In the genomic region with DNA sequence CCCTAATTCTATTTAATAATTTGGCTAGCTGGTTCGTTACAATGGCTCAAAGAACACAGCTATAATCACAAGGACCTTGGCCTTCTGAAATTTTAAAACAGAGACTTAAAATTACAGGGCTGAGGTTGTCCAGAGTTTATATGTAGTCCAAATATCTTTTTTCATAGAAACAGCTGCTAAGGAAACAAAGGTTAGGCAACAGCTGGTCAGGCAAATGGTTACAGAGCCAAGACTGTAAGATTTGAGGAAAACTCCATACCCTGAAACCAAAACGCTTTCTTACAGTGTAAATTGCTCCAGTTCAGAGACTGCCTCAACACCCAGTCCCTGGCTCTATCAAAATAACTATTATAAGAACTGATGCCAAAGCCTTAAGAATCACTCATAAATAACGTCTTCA, we compare ENCODE assay signal across 1 cellular context.
TF ChIP-seq lines count a peak whose summit lies in the region.

No MANE protein-coding gene starts in this region.

TF ChIP-seq in HCT116, 20 proteins besides CTCF, POLR2A, EP300 and RAD21 (continued from another document):
- TF ChIP-seq, protein P1, sequence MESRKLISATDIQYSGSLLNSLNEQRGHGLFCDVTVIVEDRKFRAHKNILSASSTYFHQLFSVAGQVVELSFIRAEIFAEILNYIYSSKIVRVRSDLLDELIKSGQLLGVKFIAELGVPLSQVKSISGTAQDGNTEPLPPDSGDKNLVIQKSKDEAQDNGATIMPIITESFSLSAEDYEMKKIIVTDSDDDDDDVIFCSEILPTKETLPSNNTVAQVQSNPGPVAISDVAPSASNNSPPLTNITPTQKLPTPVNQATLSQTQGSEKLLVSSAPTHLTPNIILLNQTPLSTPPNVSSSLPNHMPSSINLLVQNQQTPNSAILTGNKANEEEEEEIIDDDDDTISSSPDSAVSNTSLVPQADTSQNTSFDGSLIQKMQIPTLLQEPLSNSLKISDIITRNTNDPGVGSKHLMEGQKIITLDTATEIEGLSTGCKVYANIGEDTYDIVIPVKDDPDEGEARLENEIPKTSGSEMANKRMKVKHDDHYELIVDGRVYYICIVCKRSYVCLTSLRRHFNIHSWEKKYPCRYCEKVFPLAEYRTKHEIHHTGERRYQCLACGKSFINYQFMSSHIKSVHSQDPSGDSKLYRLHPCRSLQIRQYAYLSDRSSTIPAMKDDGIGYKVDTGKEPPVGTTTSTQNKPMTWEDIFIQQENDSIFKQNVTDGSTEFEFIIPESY (IDR thresholded peaks at IDR 0.05; ENCODE audit: extremely low read depth, insufficient replicate concordance, low read length) = no peak
- TF ChIP-seq, protein P2, sequence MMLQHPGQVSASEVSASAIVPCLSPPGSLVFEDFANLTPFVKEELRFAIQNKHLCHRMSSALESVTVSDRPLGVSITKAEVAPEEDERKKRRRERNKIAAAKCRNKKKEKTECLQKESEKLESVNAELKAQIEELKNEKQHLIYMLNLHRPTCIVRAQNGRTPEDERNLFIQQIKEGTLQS (IDR thresholded peaks at IDR 0.05) = no peak
- TF ChIP-seq ZFX (IDR thresholded peaks at IDR 0.05) (no peak), EZH2 (IDR thresholded peaks at IDR 0.05) (no peak), EGR1 (IDR thresholded peaks at IDR 0.05; ENCODE audit: low read depth) (no peak), CBX3 (IDR thresholded peaks at IDR 0.05; ENCODE audit: low read depth) (no peak)
TF ChIP-seq in HCT116: peak in this region for 0.
